ENCODE assay signal across 16 cellular contexts in genomic region chr6:167045828-167046580, GRCh38. TPM values are rescaled to one million over a fixed set of nuclear protein-coding genes. Genes with fewer than 3 reads are reported as not detected.
DNase-seq lines count a peak whose midpoint lies in the region; ATAC-seq and TF ChIP-seq lines count a peak whose summit lies in the region.
"Had no signal": no experiment of that assay in that cellular context is flagged by ENCODE, and none has a peak within 500 bp of the region (broad histone marks: within the 10 kb centered on the region; RNA-seq: fewer than 3 reads in every experiment).

No MANE protein-coding gene starts in this region.

- H3K9me3 ChIP-seq in HEK293 (ENCODE audit: control insufficient read depth, insufficient read depth, low read depth, low read length) (no peaks in the 10 kb centered on the region), aorta (ENCODE audit: control insufficient read depth, low read length) (no peaks in the 10 kb centered on the region)
- H3K9me3 ChIP-seq: prostate gland had no signal

- intact Hi-C loops in aorta (cut with DNase I), result no loop called here

- H3K4me3 Mint-ChIP-seq in memory B cell, result peak overlapping the region; percentile 3

- H3K4me1 ChIP-seq in HEK293 (ENCODE audit: control insufficient read depth, insufficient read depth, low read length) (no peaks in the 10 kb centered on the region), aorta (ENCODE audit: control insufficient read depth in 1 of 2, insufficient read depth in 2 of 2, low read length in 2 of 2) (no peaks in the 10 kb centered on the region)
- H3K4me1 ChIP-seq: prostate gland had no signal

- H3K27me3 Mint-ChIP-seq in memory B cell, result no peaks in the 10 kb centered on the region
- H3K27me3 Mint-ChIP-seq: stimulated activated naive CD8-positive, alpha-beta T cell treated with anti-CD3 and anti-CD28 coated beads, Interleukin-15, amount 100 ng/mL, for 72 hours had no signal

- H3K4me1 Mint-ChIP-seq in memory B cell, result peaks cover 47% of the 10 kb centered on the region

- no peak for TF ChIP-seq CTCF in HEK293 (tag by site-specific recombination; IDR thresholded peaks at IDR 0.05)

- no peak overlapping the region for H3K27ac ChIP-seq in HEK293 (ENCODE audit: extremely low read depth, low read depth, low read length)
- no peak overlapping the region for H3K27ac ChIP-seq in aorta (ENCODE audit: low read depth in 1 of 2, low read length in 2 of 2)
- H3K27ac ChIP-seq: dorsolateral prefrontal cortex, heart left ventricle, prostate gland had no signal

- WGBS in aorta, 2 donors, result 88 to 89% methylated on average over 6 of the region's 6 CpGs

- H3K27ac Mint-ChIP-seq in memory B cell, result peak overlapping the region; percentile 96

- CTCF ChIA-PET in HEK293 (lab: Yijun Ruan, JAX), result no interaction called here

- H3K27me3 ChIP-seq in aorta (ENCODE audit: control insufficient read depth in 1 of 2, insufficient read depth in 2 of 2, low read length in 1 of 2), result no peaks in the 10 kb centered on the region
- H3K27me3 ChIP-seq: dorsolateral prefrontal cortex, heart left ventricle had no signal

- H3K9me3 Mint-ChIP-seq in memory B cell, result no peaks in the 10 kb centered on the region
- H3K9me3 Mint-ChIP-seq: stimulated activated naive CD8-positive, alpha-beta T cell treated with anti-CD3 and anti-CD28 coated beads, Interleukin-15, amount 100 ng/mL, for 72 hours had no signal

- DNase-seq in NCI-H748 (lab: John Stamatoyannopoulos, UW; ENCODE audit: unreplicated experiment), result peak; percentile 7
- no peak for DNase-seq in NCI-H748 treated with DMSO at 0.1 percent for 48 hours (lab: John Stamatoyannopoulos, UW)
- DNase-seq in UCSD-AML1 (lab: John Stamatoyannopoulos, UW; ENCODE audit: unreplicated experiment), result peak; percentile 32
- DNase-seq in memory B cell (ENCODE audit: low spot score in 2 of 2), result no peak
- DNase-seq in stimulated activated naive CD8-positive, alpha-beta T cell treated with anti-CD3 and anti-CD28 coated beads, Interleukin-15, Interleukin-2, amounts not matched to agents 100 U/mL and 50 U/mL, for 24 hours, result no peak
- no peak for DNase-seq in aorta
- DNase-seq: activated CD4-positive, alpha-beta T cell treated with anti-CD3 and anti-CD28 coated beads, Interleukin-2, amount 50 U/mL, for 4 hours; dorsolateral prefrontal cortex; heart left ventricle; NCI-H2029 treated with DMSO at 0.1 percent for 48 hours; SHP77 treated with DMSO at 0.1 percent for 48 hours; stimulated activated CD4-positive, alpha-beta T cell treated with anti-CD3 and anti-CD28 coated beads, Interleukin-4, amount 100 ng/mL, for 1 hour; stimulated activated naive CD8-positive, alpha-beta T cell treated with anti-CD3 and anti-CD28 coated beads, Interleukin-15, amount 100 ng/mL, for 72 hours had no signal

- POLR2A ChIA-PET in HEK293 (lab: Yijun Ruan, JAX), result no interaction called here

- ATAC-seq in memory B cell (ENCODE audit: low read depth) (no peak), GM18517 (IDR thresholded peaks at IDR 0.05; ENCODE audit: unreplicated experiment) (no peak), aorta (ENCODE audit: low FRiP score) (no peak)
- ATAC-seq in stimulated activated naive CD8-positive, alpha-beta T cell treated with anti-CD3 and anti-CD28 coated beads, Interleukin-15, Interleukin-2, amounts not matched to agents 100 U/mL and 50 U/mL, for 24 hours, result no peak
- ATAC-seq: heart left ventricle; stimulated activated naive CD8-positive, alpha-beta T cell treated with anti-CD3 and anti-CD28 coated beads, Interleukin-15, amount 100 ng/mL, for 72 hours had no signal

- H3K36me3 ChIP-seq in HEK293 (ENCODE audit: control insufficient read depth in 2 of 2, insufficient read depth in 1 of 2, low read length in 2 of 2) (peaks cover 0 to 41% of the 10 kb centered on the region in 2 experiments), aorta (ENCODE audit: control insufficient read depth in 1 of 2, insufficient read depth in 2 of 2, low read length in 1 of 2) (peaks cover 0 to 2% of the 10 kb centered on the region in 2 donors)
- H3K36me3 ChIP-seq: prostate gland had no signal

- H3K4me3 ChIP-seq in HEK293 (ENCODE audit: low read depth, low read length), result no peak overlapping the region
- H3K4me3 ChIP-seq in aorta (ENCODE audit: low read length in 2 of 2), result no peak overlapping the region
- H3K4me3 ChIP-seq: dorsolateral prefrontal cortex, heart left ventricle, prostate gland had no signal

- H3K36me3 Mint-ChIP-seq in memory B cell, result peaks cover 2% of the 10 kb centered on the region

TF ChIP-seq in HEK293, 187 proteins besides CTCF, POLR2A, EP300 and RAD21:
- TF ChIP-seq GFI1B (tag by site-specific recombination; IDR thresholded peaks at IDR 0.05) (no peak), ZNF37A (tag by site-specific recombination; IDR thresholded peaks at IDR 0.05) (no peak), ZNF366 (tag by site-specific recombination; conservative IDR thresholded peaks at IDR 0.05) (peak; percentile 73), ZNF747 (tag by site-specific recombination; IDR thresholded peaks at IDR 0.05) (no peak), ZNF610 (tag by site-specific recombination; IDR thresholded peaks at IDR 0.05; ENCODE audit: borderline replicate concordance) (no peak), PRDM1 (tag by site-specific recombination; IDR thresholded peaks at IDR 0.05) (peak; percentile 56; the same call in 1 of the 2 replicates)

RNA-seq across cellular contexts. Expression of gene CEP43, which starts 46.8 kb away (rescaled TPM):
- 10 to 100 TPM in 1 of 2 donors, 1 to 10 TPM in 1; 8.4 to 13.6 TPM for total RNA-seq in aorta
- 1 to 10 TPM; 7.8 to 9.4 TPM for polyA plus RNA-seq in aorta

Comparison
In these comparisons a context has a peak if more than half of its experiments do, and no peak if none do; other contexts are left out.
1. DNase-seq: peak in NCI-H748 (single experiment) and UCSD-AML1 (single experiment); none in NCI-H748 treated with DMSO at 0.1 percent for 48 hours (single experiment), memory B cell (0 of 2), stimulated activated naive CD8-positive, alpha-beta T cell treated with anti-CD3 and anti-CD28 coated beads, Interleukin-15, Interleukin-2, amounts not matched to agents 100 U/mL and 50 U/mL, for 24 hours (single experiment) and aorta (0 of 2).